8 cellular contexts compared by ENCODE assay signal in genomic region chr9:14347408-14348224, GRCh38. TPM values are rescaled to one million over a fixed set of nuclear protein-coding genes. Genes with fewer than 3 reads are reported as not detected.
DNase-seq lines count a peak whose midpoint lies in the region; ATAC-seq, FAIRE-seq and TF ChIP-seq lines count a peak whose summit lies in the region.

No MANE protein-coding gene starts in this region.

- intact Hi-C loops in OCI-LY7 (cut with micrococcal nuclease; ENCODE audit: unreplicated experiment): no loop called here

- DNase-seq in LoVo (ENCODE audit: low spot score) (peak; percentile 37), dermis blood vessel endothelial cell (peak; percentile 61), left kidney (ENCODE audit: low read depth, low spot score) (peak; percentile 62), OCI-LY7 (ENCODE audit: low spot score) (no peak), GM12891 (ENCODE audit: insufficient read length, low spot score) (no peak)

- H3K27ac ChIP-seq in subcutaneous abdominal adipose tissue (ENCODE audit: low read depth, low read length) (peak overlapping the region; percentile 96), OCI-LY7 (ENCODE audit: low read depth, low read length, poor library complexity, severe bottlenecking) (no peak overlapping the region)

- H3K79me2 ChIP-seq in OCI-LY7 (ENCODE audit: insufficient read depth, low read depth, low read length): no peaks in the 10 kb centered on the region

- no peaks in the 10 kb centered on the region for H3K9me3 ChIP-seq in subcutaneous abdominal adipose tissue (ENCODE audit: control insufficient read depth in 5 of 5, low read length in 5 of 5)
- no peaks in the 10 kb centered on the region for H3K9me3 ChIP-seq in OCI-LY7 (ENCODE audit: low read length)

- peaks cover 1 to 77% (median 76%) of the 10 kb centered on the region in 5 donors for H3K4me1 ChIP-seq in subcutaneous abdominal adipose tissue (ENCODE audit: control insufficient read depth in 5 of 5, insufficient read depth in 5 of 5, low read length in 5 of 5)
- H3K4me1 ChIP-seq in OCI-LY7 (ENCODE audit: insufficient read depth, low read length, poor library complexity, severe bottlenecking): no peaks in the 10 kb centered on the region

- TF ChIP-seq CTCF in OCI-LY7 (conservative IDR thresholded peaks at IDR 0.05; ENCODE audit: low read length): no peak

- H3K9ac ChIP-seq in subcutaneous abdominal adipose tissue (ENCODE audit: low read length in 5 of 5): peak overlapping the region in 4 of 5 donors; percentile 56 to 82 (median 75)

- ATAC-seq in HG02588 (IDR thresholded peaks at IDR 0.05; ENCODE audit: unreplicated experiment) (no peak), GM18861 (IDR thresholded peaks at IDR 0.05; ENCODE audit: unreplicated experiment) (no peak)

- no peak overlapping the region for H2AFZ ChIP-seq in OCI-LY7 (ENCODE audit: low read length)

- H3K9me2 ChIP-seq in OCI-LY7 (ENCODE audit: insufficient read depth, low read length): no peaks in the 10 kb centered on the region

- no TSS peak for BruUV-seq in OCI-LY7 (replicated peaks; lab: Mats Ljungman, UMichigan)

- H3K4me3 ChIP-seq in subcutaneous abdominal adipose tissue (ENCODE audit: low read depth in 1 of 5, low read length in 5 of 5): peak overlapping the region; percentile 73 to 94 (median 81)
- H3K4me3 ChIP-seq in OCI-LY7 (ENCODE audit: low read depth, low read length, poor library complexity, severe bottlenecking): no peak overlapping the region

- H3K36me3 ChIP-seq in subcutaneous abdominal adipose tissue (ENCODE audit: control insufficient read depth in 5 of 5, insufficient read depth in 5 of 5, low read length in 5 of 5) (no peaks in the 10 kb centered on the region), OCI-LY7 (ENCODE audit: insufficient read depth, low read length) (no peaks in the 10 kb centered on the region)

- TF ChIP-seq POLR2A in GM12891 (IDR thresholded peaks at IDR 0.05; ENCODE audit: low read depth, low read length): no peak

- CTCF ChIA-PET in OCI-LY7 (lab: Charles Lee; ENCODE audit: unreplicated experiment): no interaction called here

- H3K4me2 ChIP-seq in OCI-LY7 (ENCODE audit: low read length): no peak overlapping the region

- H3K27me3 ChIP-seq in subcutaneous abdominal adipose tissue (ENCODE audit: control insufficient read depth in 5 of 5, insufficient read depth in 4 of 5, low read length in 5 of 5): peaks cover 0 to 2% (median 0%) of the 10 kb centered on the region in 5 donors

- POLR2A ChIA-PET in OCI-LY7 (lab: Charles Lee): no interaction called here

- no peaks in the 10 kb centered on the region for H4K20me1 ChIP-seq in OCI-LY7 (ENCODE audit: insufficient read depth, low read length)

- FAIRE-seq in GM12891 (lab: Jason Lieb, UNC): no peak

TF ChIP-seq in GM12891, 5 proteins besides CTCF, POLR2A, EP300 and RAD21:
- TF ChIP-seq SPI1 (IDR thresholded peaks at IDR 0.05; ENCODE audit: low read depth, low read length) (no peak), POLR2AphosphoS5 (IDR thresholded peaks at IDR 0.05; ENCODE audit: low read depth, low read length) (no peak), TAF1 (IDR thresholded peaks at IDR 0.05; ENCODE audit: low read depth, low read length) (no peak), POU2F2 (IDR thresholded peaks at IDR 0.05; ENCODE audit: low read depth, low read length) (no peak), PAX5 (IDR thresholded peaks at IDR 0.05; ENCODE audit: insufficient read depth, low read length, severe bottlenecking) (no peak)
TF ChIP-seq in GM12891: peak in this region for 0.

RNA-seq across cellular contexts. Expression of gene NFIB, which starts 33.7 kb away (rescaled TPM):
- total RNA-seq in dermis blood vessel endothelial cell: 153 and 193 TPM in 2 replicates
- total RNA-seq in OCI-LY7 (2014; rRNA removed; shearing (Covaris generic)): 10.7 and 13.7 TPM in 2 replicates
- 24.5 and 25.1 TPM in 2 replicates for total RNA-seq in OCI-LY7 (2022)
- 0.08 TPM for polyA plus RNA-seq in GM12891 (2012; ENCODE audit: low read depth, missing spikeins)

Comparison
In these comparisons a context has a peak if more than half of its experiments do, and no peak if none do; other contexts are left out.
1. DNase-seq: peak in LoVo (single experiment), dermis blood vessel endothelial cell (single experiment) and left kidney (single experiment); none in OCI-LY7 (single experiment) and GM12891 (single experiment).